ENCODE assay signal across 18 cellular contexts in the genomic region with DNA sequence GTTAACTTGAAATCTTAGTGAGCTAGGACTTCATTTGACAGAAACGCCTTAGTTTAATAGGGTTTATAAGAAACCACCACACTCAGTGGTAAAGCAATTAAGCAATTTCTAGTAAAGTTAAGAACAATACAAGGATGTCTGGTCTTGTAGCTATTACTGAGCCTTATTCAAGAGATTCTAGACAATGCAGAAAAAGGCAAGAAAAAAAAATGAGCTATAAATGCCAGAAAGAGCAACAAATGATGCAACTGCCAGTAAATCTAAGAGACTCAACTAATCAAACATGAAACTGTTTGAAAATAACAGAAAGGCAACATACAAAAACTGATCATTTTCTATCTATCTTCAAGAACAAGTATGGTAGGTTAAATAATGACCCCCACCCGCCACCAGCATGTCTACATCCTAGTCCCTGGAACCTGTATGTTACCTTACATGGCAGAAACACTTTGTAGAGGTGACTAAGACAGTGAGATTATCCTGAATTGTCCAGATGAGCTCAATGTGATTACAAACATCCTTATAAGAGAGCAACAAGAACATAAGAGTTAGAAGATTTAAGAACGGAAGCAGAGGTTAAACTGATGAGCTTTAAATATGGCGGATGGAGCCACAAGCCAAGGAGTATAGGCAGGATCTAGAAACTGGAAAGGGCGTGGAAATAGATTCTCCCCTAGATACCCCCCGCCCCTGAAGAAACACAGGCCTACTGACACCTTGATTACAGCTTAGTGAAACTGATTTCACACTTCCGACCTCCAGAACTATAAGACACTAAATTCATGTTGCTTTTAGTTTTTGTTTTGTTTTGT.
DNase-seq lines count a peak whose midpoint lies in the region; ATAC-seq and TF ChIP-seq lines count a peak whose summit lies in the region.
"Had no signal": no experiment of that assay in that cellular context is flagged by ENCODE, and none has a peak within 500 bp of the region (broad histone marks: within the 10 kb centered on the region; RNA-seq: fewer than 3 reads in every experiment).

No MANE protein-coding gene starts in this region.

- POLR2A ChIA-PET in CD4-positive, alpha-beta T cell (lab: Charles Lee), result no interaction called here

- no peaks in the 10 kb centered on the region for H3K27me3 ChIP-seq in right atrium auricular region
- no peaks in the 10 kb centered on the region for H3K27me3 ChIP-seq in CD4-positive, alpha-beta T cell (ENCODE audit: control insufficient read depth, insufficient read depth, low read length)
- H3K27me3 ChIP-seq: BLaER1 had no signal

- TF ChIP-seq CTCF in right atrium auricular region (IDR thresholded peaks at IDR 0.05), result no peak
- TF ChIP-seq CTCF in endothelial cell (IDR thresholded peaks at IDR 0.05; ENCODE audit: unreplicated experiment), result no peak
- no peak for TF ChIP-seq CTCF in osteocyte (IDR thresholded peaks at IDR 0.05)
- no peak for TF ChIP-seq CTCF in CD4-positive, alpha-beta T cell (IDR thresholded peaks at IDR 0.05)

- H3K4me1 ChIP-seq in right atrium auricular region, result no peaks in the 10 kb centered on the region

- no peak for ATAC-seq in Right ventricle myocardium superior (ENCODE audit: poor library complexity)
- no peak for ATAC-seq in CD4-positive, alpha-beta T cell (ENCODE audit: poor library complexity)
- ATAC-seq: CD8-positive, alpha-beta T cell; GM12878 had no signal

- H3K4me1 Mint-ChIP-seq in endothelial cell (ENCODE audit: unreplicated experiment) (peaks cover 14% of the 10 kb centered on the region), osteocyte (ENCODE audit: unreplicated experiment) (no peaks in the 10 kb centered on the region)
- peaks cover 1% of the 10 kb centered on the region for H3K4me1 Mint-ChIP-seq in CD4-positive, alpha-beta T cell (ENCODE audit: low read depth)

- peak overlapping the region; percentile 28 for H3K27ac Mint-ChIP-seq in endothelial cell (ENCODE audit: unreplicated experiment)
- H3K27ac Mint-ChIP-seq in osteocyte (ENCODE audit: unreplicated experiment), result peak overlapping the region; percentile 25
- no peak overlapping the region for H3K27ac Mint-ChIP-seq in CD4-positive, alpha-beta T cell
- H3K27ac Mint-ChIP-seq: CD8-positive, alpha-beta T cell had no signal

- no peaks in the 10 kb centered on the region for H3K36me3 ChIP-seq in right atrium auricular region

- H3K9me3 Mint-ChIP-seq in endothelial cell (ENCODE audit: unreplicated experiment), result no peaks in the 10 kb centered on the region
- H3K9me3 Mint-ChIP-seq in osteocyte (ENCODE audit: unreplicated experiment), result peaks cover 3% of the 10 kb centered on the region
- no peaks in the 10 kb centered on the region for H3K9me3 Mint-ChIP-seq in CD4-positive, alpha-beta T cell
- H3K9me3 Mint-ChIP-seq: CD8-positive, alpha-beta T cell had no signal

- H3K36me3 Mint-ChIP-seq in endothelial cell (ENCODE audit: low read depth, unreplicated experiment), result no peaks in the 10 kb centered on the region
- peaks cover 9% of the 10 kb centered on the region for H3K36me3 Mint-ChIP-seq in osteocyte (ENCODE audit: unreplicated experiment)
- peaks cover 10% of the 10 kb centered on the region for H3K36me3 Mint-ChIP-seq in CD4-positive, alpha-beta T cell (ENCODE audit: low read depth)

- no peaks in the 10 kb centered on the region for H3K9me3 ChIP-seq in right atrium auricular region
- H3K9me3 ChIP-seq in CD4-positive, alpha-beta T cell (ENCODE audit: control insufficient read depth, low read length), result no peaks in the 10 kb centered on the region
- H3K9me3 ChIP-seq: BLaER1 had no signal

- intact Hi-C loops in Right ventricle myocardium superior (cut with DNase I), result no loop called here
- intact Hi-C loops in CD4-positive, alpha-beta T cell (cut with DNase I, micrococcal nuclease), result no loop called here

- no peak overlapping the region for H3K4me3 ChIP-seq in right atrium auricular region
- H3K4me3 ChIP-seq: BLaER1, GM12878, GM23248 had no signal

- peak overlapping the region; percentile 40 to 46 for H3K27ac ChIP-seq in right atrium auricular region
- H3K27ac ChIP-seq in CD4-positive, alpha-beta T cell (ENCODE audit: low read depth, low read length), result no peak overlapping the region
- H3K27ac ChIP-seq: BLaER1, GM23248 had no signal

- peaks cover 1% of the 10 kb centered on the region for H3K27me3 Mint-ChIP-seq in endothelial cell (ENCODE audit: unreplicated experiment)
- no peaks in the 10 kb centered on the region for H3K27me3 Mint-ChIP-seq in osteocyte (ENCODE audit: unreplicated experiment)
- H3K27me3 Mint-ChIP-seq in CD4-positive, alpha-beta T cell, result no peaks in the 10 kb centered on the region

- CTCF ChIA-PET in CD4-positive, alpha-beta T cell (lab: Charles Lee), result no interaction called here

- H3K4me3 Mint-ChIP-seq in endothelial cell (ENCODE audit: unreplicated experiment) (no peak overlapping the region), osteocyte (ENCODE audit: unreplicated experiment) (no peak overlapping the region)
- H3K4me3 Mint-ChIP-seq in CD4-positive, alpha-beta T cell, result no peak overlapping the region
- H3K4me3 Mint-ChIP-seq: CD8-positive, alpha-beta T cell had no signal

- DNase-seq in right atrium auricular region (ENCODE audit: low spot score) (no peak), Right ventricle myocardium superior (no peak), endothelial cell (ENCODE audit: low spot score) (no peak), osteocyte (ENCODE audit: extremely low spot score, unreplicated experiment) (no peak), foreskin melanocyte (no peak), COLO668 (lab: John Stamatoyannopoulos, UW; ENCODE audit: unreplicated experiment) (no peak)
- no peak for DNase-seq in CD4-positive, alpha-beta T cell
- DNase-seq: CD8-positive, alpha-beta T cell; DMS53; EL; GM23248; HCEC 1CT; NCI-H1105 treated with DMSO at 0.1 percent for 48 hours; NCI-H1694; NCI-H2081 treated with DMSO at 0.1 percent for 48 hours; SHP77 treated with DMSO at 0.1 percent for 48 hours had no signal
